In the genomic region with DNA sequence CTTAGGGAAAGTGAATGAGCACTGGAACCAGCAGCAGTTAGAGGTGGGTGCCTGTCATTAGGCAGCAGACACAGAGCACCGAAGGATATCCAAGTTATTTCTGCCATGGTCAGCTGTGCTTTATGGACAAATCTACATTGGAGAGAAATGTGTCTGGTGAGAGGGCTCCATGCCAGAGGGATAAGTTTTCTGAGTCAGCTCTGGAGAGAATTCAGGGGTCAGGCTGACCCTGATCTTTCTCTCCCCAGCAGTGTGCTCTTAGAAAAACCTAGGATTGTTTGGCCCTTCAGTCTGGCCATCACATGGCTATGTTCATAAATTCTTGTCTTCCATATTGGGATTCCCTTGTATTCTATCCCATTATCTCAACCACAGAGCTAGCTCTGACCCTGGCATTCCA, we compare ENCODE assay signal across 13 cellular contexts. TPM values are rescaled to one million over a fixed set of nuclear protein-coding genes. Genes with fewer than 3 reads are reported as not detected.
A peak's percentile ranks its signal among the peaks of the same experiment; 100 is the strongest.
DNase-seq lines count a peak whose midpoint lies in the region; ATAC-seq and TF ChIP-seq lines count a peak whose summit lies in the region.
"Had no signal": no experiment of that assay in that cellular context is flagged by ENCODE, and none has a peak within 500 bp of the region (broad histone marks: within the 10 kb centered on the region; RNA-seq: fewer than 3 reads in every experiment).

No MANE protein-coding gene starts in this region.

- DNase-seq in ascending aorta (ENCODE audit: low spot score in 2 of 2), result no peak
- no peak for DNase-seq in nephron progenitor cell
- DNase-seq in upper lobe of left lung, result no peak
- DNase-seq in natural killer cell, result no peak
- DNase-seq in SHP77 (lab: John Stamatoyannopoulos, UW), result no peak
- no peak for DNase-seq in T-helper 9 cell
- DNase-seq: activated CD4-positive, alpha-beta T cell treated with anti-CD3 and anti-CD28 coated beads for 36 hours; GOT3; NCI-H1694; stimulated activated naive B cell treated with anti-CD40 and anti-IgM and Interleukin-4, amounts not matched to agents 10 μg/mL and 1 μg/mL and 100 μg/mL, for 72 hours had no signal

- ATAC-seq in gastroesophageal sphincter (no peak), upper lobe of left lung (ENCODE audit: low FRiP score in 2 of 2) (no peak), natural killer cell (no peak), GM21423 (IDR thresholded peaks at IDR 0.05; ENCODE audit: unreplicated experiment) (no peak)
- ATAC-seq: activated CD4-positive, alpha-beta T cell treated with anti-CD3 and anti-CD28 coated beads for 36 hours had no signal

- H3K9me3 Mint-ChIP-seq in nephron progenitor cell (peaks cover 8% of the 10 kb centered on the region), natural killer cell (no peaks in the 10 kb centered on the region)
- H3K9me3 Mint-ChIP-seq: activated T-helper 2 cell treated with anti-CD3 and anti-CD28 coated beads, Interferon-gamma antibody, Interleukin-2, Interleukin-4, amounts not matched to agents 10 μg/mL and 5 μg/mL and 100 μg/mL, durations not matched to agents 14 hours and 24 hours and 36 hours; stimulated activated naive B cell treated with anti-CD40 and anti-IgM and Interleukin-4, amounts not matched to agents 10 μg/mL and 1 μg/mL and 100 μg/mL, for 72 hours had no signal

- TF ChIP-seq POLR2A in gastroesophageal sphincter (IDR thresholded peaks at IDR 0.05) (no peak), upper lobe of left lung (IDR thresholded peaks at IDR 0.05) (no peak)

- H3K36me3 Mint-ChIP-seq in nephron progenitor cell (ENCODE audit: low read depth) (no peaks in the 10 kb centered on the region), natural killer cell (no peaks in the 10 kb centered on the region)
- H3K36me3 Mint-ChIP-seq: stimulated activated naive B cell treated with anti-CD40 and anti-IgM and Interleukin-4, amounts not matched to agents 10 μg/mL and 1 μg/mL and 100 μg/mL, for 72 hours had no signal

- TF ChIP-seq EP300 in gastroesophageal sphincter (IDR thresholded peaks at IDR 0.05) (no peak), upper lobe of left lung (IDR thresholded peaks at IDR 0.05) (no peak)

- peak overlapping the region; percentile 89 for H3K27ac Mint-ChIP-seq in nephron progenitor cell
- H3K27ac Mint-ChIP-seq in natural killer cell, result no peak overlapping the region
- H3K27ac Mint-ChIP-seq: activated CD4-positive, alpha-beta T cell treated with anti-CD3 and anti-CD28 coated beads for 36 hours; activated T-helper 2 cell treated with anti-CD3 and anti-CD28 coated beads, Interferon-gamma antibody, Interleukin-2, Interleukin-4, amounts not matched to agents 10 μg/mL and 5 μg/mL and 100 μg/mL, durations not matched to agents 14 hours and 24 hours and 36 hours; stimulated activated naive B cell treated with anti-CD40 and anti-IgM and Interleukin-4, amounts not matched to agents 10 μg/mL and 1 μg/mL and 100 μg/mL, for 72 hours had no signal

- peaks cover 84% of the 10 kb centered on the region for H3K4me1 Mint-ChIP-seq in nephron progenitor cell
- no peaks in the 10 kb centered on the region for H3K4me1 Mint-ChIP-seq in natural killer cell
- H3K4me1 Mint-ChIP-seq: activated CD4-positive, alpha-beta T cell treated with anti-CD3 and anti-CD28 coated beads for 36 hours; stimulated activated naive B cell treated with anti-CD40 and anti-IgM and Interleukin-4, amounts not matched to agents 10 μg/mL and 1 μg/mL and 100 μg/mL, for 72 hours had no signal

- whole genome bisulfite sequencing in gastroesophageal sphincter (ENCODE audit: low coverage in 1 of 2), 2 donors, result 0% methylated on average over 1 of the region's 1 CpG
- 78 to 87% methylated on average over 1 of the region's 1 CpG for WGBS in upper lobe of left lung, 2 donors

- intact Hi-C loops in ascending aorta (cut with DNase I) (loop anchor here (1.0 kb wide), 1 partner anchor 16 kb away; no protein-coding TSS in a partner anchor), natural killer cell (cut with micrococcal nuclease) (no loop called here)

- H3K36me3 ChIP-seq in ascending aorta (no peaks in the 10 kb centered on the region), gastroesophageal sphincter (no peaks in the 10 kb centered on the region), upper lobe of left lung (no peaks in the 10 kb centered on the region)

- TF ChIP-seq CTCF in ascending aorta (IDR thresholded peaks at IDR 0.05) (no peak), gastroesophageal sphincter (IDR thresholded peaks at IDR 0.05) (no peak), nephron progenitor cell (IDR thresholded peaks at IDR 0.05) (no peak), upper lobe of left lung (IDR thresholded peaks at IDR 0.05) (no peak), natural killer cell (IDR thresholded peaks at IDR 0.05) (no peak)

- peak overlapping the region in 1 of 2 donors; percentile 14 for H3K4me3 ChIP-seq in ascending aorta
- H3K4me3 ChIP-seq in gastroesophageal sphincter, result no peak overlapping the region
- H3K4me3 ChIP-seq in upper lobe of left lung, result no peak overlapping the region

- H3K4me1 ChIP-seq in ascending aorta, result peaks cover 22 to 65% of the 10 kb centered on the region in 2 donors
- H3K4me1 ChIP-seq in gastroesophageal sphincter, result peaks cover 9 to 97% (median 13%) of the 10 kb centered on the region in 3 donors
- H3K4me1 ChIP-seq in upper lobe of left lung, result peaks cover 12 to 34% (median 26%) of the 10 kb centered on the region in 4 donors

- no peak overlapping the region for H3K4me3 Mint-ChIP-seq in nephron progenitor cell
- no peak overlapping the region for H3K4me3 Mint-ChIP-seq in natural killer cell
- H3K4me3 Mint-ChIP-seq: activated CD4-positive, alpha-beta T cell treated with anti-CD3 and anti-CD28 coated beads for 36 hours; stimulated activated naive B cell treated with anti-CD40 and anti-IgM and Interleukin-4, amounts not matched to agents 10 μg/mL and 1 μg/mL and 100 μg/mL, for 72 hours had no signal

- H3K27ac ChIP-seq in ascending aorta, result peak overlapping the region; percentile 93 to 98
- peak overlapping the region; percentile 93 to 99 (median 95) for H3K27ac ChIP-seq in gastroesophageal sphincter
- H3K27ac ChIP-seq in upper lobe of left lung, result peak overlapping the region; percentile 3 to 75 (median 46)

- H3K27me3 ChIP-seq in ascending aorta (no peaks in the 10 kb centered on the region), gastroesophageal sphincter (no peaks in the 10 kb centered on the region), upper lobe of left lung (no peaks in the 10 kb centered on the region)

- no peaks in the 10 kb centered on the region for H3K9me3 ChIP-seq in ascending aorta
- H3K9me3 ChIP-seq in gastroesophageal sphincter, result no peaks in the 10 kb centered on the region
- no peaks in the 10 kb centered on the region for H3K9me3 ChIP-seq in upper lobe of left lung

- no peaks in the 10 kb centered on the region for H3K27me3 Mint-ChIP-seq in nephron progenitor cell (ENCODE audit: low read depth, poor library complexity)
- H3K27me3 Mint-ChIP-seq in natural killer cell (ENCODE audit: low read depth in 2 of 2), result peaks cover 0 to 2% of the 10 kb centered on the region in 2 donors
- H3K27me3 Mint-ChIP-seq: activated CD4-positive, alpha-beta T cell treated with anti-CD3 and anti-CD28 coated beads for 36 hours; stimulated activated naive B cell treated with anti-CD40 and anti-IgM and Interleukin-4, amounts not matched to agents 10 μg/mL and 1 μg/mL and 100 μg/mL, for 72 hours had no signal

RNA-seq across cellular contexts. Expression of a gene that starts 8.9 kb away (rescaled TPM):
- total RNA-seq in ascending aorta, result 46.8 TPM
- 1 to 10 TPM; 2.3 to 7.2 (median 4.0) TPM for total RNA-seq in gastroesophageal sphincter
- 1 to 10 TPM in 1 of 6 donors, not detected in 5; 2.4 TPM for total RNA-seq in upper lobe of left lung
- total RNA-seq in natural killer cell, result not detected
- total RNA-seq: activated CD4-positive, alpha-beta T cell treated with anti-CD3 and anti-CD28 coated beads for 36 hours; activated T-helper 2 cell treated with anti-CD3 and anti-CD28 coated beads, Interferon-gamma antibody, Interleukin-2, Interleukin-4, amounts not matched to agents 10 μg/mL and 5 μg/mL and 100 μg/mL, durations not matched to agents 14 hours and 24 hours and 36 hours had no signal

RNA-seq across cellular contexts. Expression of a gene that starts 30.1 kb away (rescaled TPM):
- 1.5 TPM for total RNA-seq in ascending aorta
- total RNA-seq in gastroesophageal sphincter, result 1 to 10 TPM; 2.5 to 4.7 (median 3.8) TPM
- 10 to 100 TPM in 1 of 6 donors, 1 to 10 TPM in 5; 3.2 to 10.1 (median 5.0) TPM for total RNA-seq in upper lobe of left lung
- 10 to 100 TPM; 16.6 to 18.1 (median 16.8) TPM for total RNA-seq in natural killer cell

RNA-seq across cellular contexts. Expression of a gene that starts 42.7 kb away (rescaled TPM):
- total RNA-seq in ascending aorta (7.8 TPM), gastroesophageal sphincter (10 to 100 TPM in 3 of 4 donors, 1 to 10 TPM in 1; 9.3 to 12.0 (median 11.1) TPM), upper lobe of left lung (10 to 100 TPM in 4 of 6 donors, 1 to 10 TPM in 2; 7.3 to 22.1 (median 12.9) TPM), natural killer cell (10 to 100 TPM in 1 of 3 donors, 1 to 10 TPM in 2; 5.6 to 12.9 (median 6.8) TPM)

Comparison
In these comparisons a context has a peak if more than half of its experiments do, and no peak if none do; other contexts are left out.
1. H3K27ac ChIP-seq: peak in every context shown above with its lines; median percentile 96 in ascending aorta; 95 in gastroesophageal sphincter; 46 in upper lobe of left lung.